ENCODE assay signal across 21 cellular contexts in the genomic region with DNA sequence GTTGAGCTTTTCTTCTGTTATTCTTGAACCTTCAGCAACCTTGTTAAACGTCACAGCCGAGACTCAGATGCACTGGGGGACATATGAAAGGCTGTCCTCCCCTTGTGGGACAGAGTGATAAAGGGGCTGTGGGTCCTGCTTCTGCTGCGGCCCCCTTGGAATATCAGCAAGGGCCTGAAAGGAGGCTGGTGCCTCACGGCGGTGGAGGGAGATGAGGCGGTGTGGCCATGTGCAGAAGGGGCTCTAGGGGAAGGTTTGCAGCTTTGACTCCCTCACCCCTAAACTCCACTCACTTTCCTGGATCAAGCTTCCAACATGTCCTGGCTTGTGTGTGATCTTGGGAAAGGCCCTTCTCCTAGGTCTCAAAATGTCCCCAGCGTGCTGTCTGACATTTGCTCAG.
"Had no signal": no experiment of that assay in that cellular context is flagged by ENCODE, and none has a peak within 500 bp of the region (broad histone marks: within the 10 kb centered on the region; RNA-seq: fewer than 3 reads in every experiment).

No MANE protein-coding gene starts in this region.

- H3K36me3 Mint-ChIP-seq: mesothelial cell of epicardium; natural killer cell treated with Interleukin-12 subunit alpha and Interleukin-12 subunit beta and Interleukin-15 and Interleukin-18, amount 100 ng/mL, for 72 hours had no signal

- H3K36me3 ChIP-seq: heart left ventricle, right lobe of liver, stomach had no signal

- H3K9me3 Mint-ChIP-seq: mesothelial cell of epicardium; natural killer cell treated with Interleukin-12 subunit alpha and Interleukin-12 subunit beta and Interleukin-15 and Interleukin-18, amount 100 ng/mL, for 72 hours had no signal

- H3K79me2 ChIP-seq: parathyroid adenoma had no signal

- H3K9me3 ChIP-seq: heart left ventricle, psoas muscle, right lobe of liver, stomach had no signal

- H3K9ac ChIP-seq: parathyroid adenoma had no signal

- DNase-seq: cortex of kidney; effector CD8-positive, alpha-beta T cell; heart left ventricle; hypothalamus; mammary epithelial cell; psoas muscle; retina; stimulated activated CD4-positive, alpha-beta T cell treated with anti-CD3 and anti-CD28 coated beads, Interleukin-15, amount 100 ng/mL, for 24 hours; stimulated activated CD4-positive, alpha-beta T cell treated with anti-CD3 and anti-CD28 coated beads, Interleukin-1b, Interleukin-23, amount 100 ng/mL, for 48 hours; stimulated activated naive CD4-positive, alpha-beta T cell; stomach; substantia nigra; trophoblast cell had no signal

- H3K4me1 Mint-ChIP-seq: mesothelial cell of epicardium had no signal

- H3K27ac Mint-ChIP-seq: mesothelial cell of epicardium; natural killer cell treated with Interleukin-12 subunit alpha and Interleukin-12 subunit beta and Interleukin-15 and Interleukin-18, amount 100 ng/mL, for 72 hours had no signal

- H3K4me1 ChIP-seq: heart left ventricle, parathyroid adenoma, psoas muscle, right lobe of liver, stomach had no signal

- FAIRE-seq: endometrium, frontal cortex, islet of Langerhans had no signal

- H3K4me3 ChIP-seq: dorsolateral prefrontal cortex, heart left ventricle, psoas muscle, right lobe of liver, stomach had no signal

- H3K27me3 ChIP-seq: right lobe of liver had no signal

- H3K4me3 Mint-ChIP-seq: mesothelial cell of epicardium; natural killer cell treated with Interleukin-12 subunit alpha and Interleukin-12 subunit beta and Interleukin-15 and Interleukin-18, amount 100 ng/mL, for 72 hours had no signal

- H2AFZ ChIP-seq: parathyroid adenoma had no signal

- H3K27ac ChIP-seq: dorsolateral prefrontal cortex, heart left ventricle, parathyroid adenoma, psoas muscle, right lobe of liver, stomach had no signal
